ENCODE assay signal across 1 cellular context in the genomic region with DNA sequence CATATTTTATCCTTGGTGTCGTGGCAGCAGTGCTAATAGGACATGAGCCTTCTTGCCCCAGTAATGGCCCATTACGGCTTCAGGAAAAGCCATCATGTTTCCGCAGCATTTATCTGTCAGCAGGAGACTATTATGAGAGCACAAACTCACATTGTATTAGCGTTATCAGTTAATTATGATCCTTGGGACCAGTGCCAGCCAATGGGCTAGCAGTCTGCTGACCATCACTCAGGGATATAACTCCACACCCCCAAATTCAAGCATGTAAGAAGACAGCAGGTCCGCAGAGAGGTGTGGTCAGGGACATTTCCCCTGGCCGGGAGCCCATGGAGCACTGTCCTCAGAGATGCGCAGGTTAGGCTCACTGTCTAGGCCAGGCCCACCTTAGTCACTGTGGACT.
TF ChIP-seq lines count a peak whose summit lies in the region.

No MANE protein-coding gene starts in this region.

TF ChIP-seq in SK-N-SH treated with all-trans-retinoic acid at 6 μM for 48 hours, 23 proteins besides CTCF, POLR2A, EP300 and RAD21 (continued from another document):
- TF ChIP-seq, protein P1, sequence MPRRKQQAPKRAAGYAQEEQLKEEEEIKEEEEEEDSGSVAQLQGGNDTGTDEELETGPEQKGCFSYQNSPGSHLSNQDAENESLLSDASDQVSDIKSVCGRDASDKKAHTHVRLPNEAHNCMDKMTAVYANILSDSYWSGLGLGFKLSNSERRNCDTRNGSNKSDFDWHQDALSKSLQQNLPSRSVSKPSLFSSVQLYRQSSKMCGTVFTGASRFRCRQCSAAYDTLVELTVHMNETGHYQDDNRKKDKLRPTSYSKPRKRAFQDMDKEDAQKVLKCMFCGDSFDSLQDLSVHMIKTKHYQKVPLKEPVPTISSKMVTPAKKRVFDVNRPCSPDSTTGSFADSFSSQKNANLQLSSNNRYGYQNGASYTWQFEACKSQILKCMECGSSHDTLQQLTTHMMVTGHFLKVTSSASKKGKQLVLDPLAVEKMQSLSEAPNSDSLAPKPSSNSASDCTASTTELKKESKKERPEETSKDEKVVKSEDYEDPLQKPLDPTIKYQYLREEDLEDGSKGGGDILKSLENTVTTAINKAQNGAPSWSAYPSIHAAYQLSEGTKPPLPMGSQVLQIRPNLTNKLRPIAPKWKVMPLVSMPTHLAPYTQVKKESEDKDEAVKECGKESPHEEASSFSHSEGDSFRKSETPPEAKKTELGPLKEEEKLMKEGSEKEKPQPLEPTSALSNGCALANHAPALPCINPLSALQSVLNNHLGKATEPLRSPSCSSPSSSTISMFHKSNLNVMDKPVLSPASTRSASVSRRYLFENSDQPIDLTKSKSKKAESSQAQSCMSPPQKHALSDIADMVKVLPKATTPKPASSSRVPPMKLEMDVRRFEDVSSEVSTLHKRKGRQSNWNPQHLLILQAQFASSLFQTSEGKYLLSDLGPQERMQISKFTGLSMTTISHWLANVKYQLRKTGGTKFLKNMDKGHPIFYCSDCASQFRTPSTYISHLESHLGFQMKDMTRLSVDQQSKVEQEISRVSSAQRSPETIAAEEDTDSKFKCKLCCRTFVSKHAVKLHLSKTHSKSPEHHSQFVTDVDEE (CRISPR knock-in tag; IDR thresholded peaks at IDR 0.05), result no peak
- TF ChIP-seq ZFP30 (CRISPR knock-in tag; IDR thresholded peaks at IDR 0.05) (no peak), ZNF70 (CRISPR knock-in tag; IDR thresholded peaks at IDR 0.05) (no peak)
